Comparison of ENCODE assay signal across 18 cellular contexts in genomic region chr9:22144226-22144625, GRCh38.
"Had no signal": no experiment of that assay in that cellular context is flagged by ENCODE, and none has a peak within 500 bp of the region (broad histone marks: within the 10 kb centered on the region; RNA-seq: fewer than 3 reads in every experiment).

No MANE protein-coding gene starts in this region.

- H3K9me3 ChIP-seq: esophagus muscularis mucosa, left lung, suprapubic skin, transverse colon, uterus had no signal

- H3K4me1 ChIP-seq: esophagus muscularis mucosa, uterus had no signal

- H3K27me3 ChIP-seq: brain microvascular endothelial cell, esophagus muscularis mucosa, left lung, suprapubic skin, uterus had no signal

- H3K4me3 ChIP-seq: coronary artery, esophagus muscularis mucosa, left lung, suprapubic skin, transverse colon, uterus had no signal

- ATAC-seq: activated T-cell treated with anti-CD3 and anti-CD28 coated beads, Interleukin-2, amount 50 U/mL, for 4 hours; left lung; stimulated activated naive CD8-positive, alpha-beta T cell treated with anti-CD3 and anti-CD28 coated beads, Interleukin-15, amount 100 ng/mL, for 72 hours had no signal

- H3K36me3 ChIP-seq: brain microvascular endothelial cell, esophagus muscularis mucosa, left lung, suprapubic skin, transverse colon, uterus had no signal

- DNase-seq: activated CD4-positive, alpha-beta T cell treated with anti-CD3 and anti-CD28 coated beads, Interleukin-2, amount 10 ng/mL, durations not matched to agents 7 days and 5 days; activated CD8-positive, alpha-beta memory T cell treated with anti-CD3 and anti-CD28 coated beads, Interleukin-2, amount 50 U/mL, for 4 hours; activated naive CD4-positive, alpha-beta T cell treated with anti-CD3 and anti-CD28 coated beads for 36 hours; activated T-cell treated with anti-CD3 and anti-CD28 coated beads, Interleukin-2, amount 50 U/mL, for 4 hours; anterior cingulate cortex; brain microvascular endothelial cell; hypothalamus; kidney; left lung; occipital lobe; posterior cingulate gyrus; stimulated activated naive CD8-positive, alpha-beta T cell treated with anti-CD3 and anti-CD28 coated beads, Interleukin-15, amount 100 ng/mL, for 72 hours; T1000; transverse colon; uterus had no signal

- H3K27ac ChIP-seq: coronary artery, esophagus muscularis mucosa, left lung, suprapubic skin, transverse colon, uterus had no signal
